Comparison of ENCODE assay signal across 1 cellular context in genomic region chr4:37826282-37827029, GRCh38.
A peak's percentile ranks its signal among the peaks of the same experiment; 100 is the strongest.
TF ChIP-seq lines count a peak whose summit lies in the region.

PGM2 (plus strand) TSS chr4:37826686; CDS start chr4:37826733, 47 bp downstream.

TF ChIP-seq in HepG2, 621 proteins besides CTCF, POLR2A, EP300 and RAD21 (continued from another document and continues in another):
- TF ChIP-seq PAXIP1 (CRISPR knock-in tag; conservative IDR thresholded peaks at IDR 0.05) (peak; percentile 47; the same call in 1 of the 2 replicates), ZNF775 (CRISPR knock-in tag; IDR thresholded peaks at IDR 0.05; ENCODE audit: borderline replicate concordance) (peak; percentile 65; the same call in 1 of the 2 replicates), HIVEP1 (CRISPR knock-in tag; IDR thresholded peaks at IDR 0.05) (peak; percentile 76), CREBL2 (CRISPR knock-in tag; IDR thresholded peaks at IDR 0.05; ENCODE audit: borderline replicate concordance) (no peak; the same call in 1 of the 2 replicates), DMTF1 (CRISPR knock-in tag; IDR thresholded peaks at IDR 0.05) (no peak), PTBP1 (IDR thresholded peaks at IDR 0.05; ENCODE audit: low read depth, low read length, poor library complexity, severe bottlenecking) (no peak), HINFP (CRISPR knock-in tag; IDR thresholded peaks at IDR 0.05; ENCODE audit: low read depth) (peak; percentile 81), ZBTB26 (CRISPR knock-in tag; IDR thresholded peaks at IDR 0.05; ENCODE audit: borderline replicate concordance) (no peak), MZF1 (CRISPR knock-in tag; IDR thresholded peaks at IDR 0.05; ENCODE audit: borderline replicate concordance) (no peak), PREB (CRISPR knock-in tag; IDR thresholded peaks at IDR 0.05) (no peak), AKAP8 (CRISPR knock-in tag; IDR thresholded peaks at IDR 0.05) (no peak), SKIL (CRISPR knock-in tag; IDR thresholded peaks at IDR 0.05; ENCODE audit: borderline replicate concordance) (no peak; the same call in 1 of the 2 replicates), FOSL2 (CRISPR knock-in tag; IDR thresholded peaks at IDR 0.05) (no peak; the same call in 1 of the 2 replicates), IRF1 (CRISPR knock-in tag; IDR thresholded peaks at IDR 0.05; ENCODE audit: low read depth) (0 out of 2 replicates have a peak, but pooled peaks have one; percentile 23), LBX2 (CRISPR knock-in tag; IDR thresholded peaks at IDR 0.05; ENCODE audit: borderline replicate concordance) (no peak; the same call in 1 of the 2 replicates), ZNF639 (CRISPR knock-in tag; conservative IDR thresholded peaks at IDR 0.05) (no peak), GPN1 (CRISPR knock-in tag; IDR thresholded peaks at IDR 0.05; ENCODE audit: borderline replicate concordance) (no peak), ADNP (CRISPR knock-in tag; IDR thresholded peaks at IDR 0.05) (no peak), ZIK1 (CRISPR knock-in tag; IDR thresholded peaks at IDR 0.05; ENCODE audit: borderline replicate concordance, low read depth) (no peak), PCBP2 (optimal IDR thresholded peaks at IDR 0.05; ENCODE audit: low read depth, low read length, poor library complexity, severe bottlenecking) (no peak), ZNF567 (CRISPR knock-in tag; IDR thresholded peaks at IDR 0.05; ENCODE audit: borderline replicate concordance) (0 out of 2 replicates have a peak, but pooled peaks have one; percentile 75), GLMP (CRISPR knock-in tag; IDR thresholded peaks at IDR 0.05; ENCODE audit: borderline replicate concordance) (no peak), ZBTB7A (CRISPR knock-in tag; IDR thresholded peaks at IDR 0.05) (peak; percentile 70; the same call in 1 of the 2 replicates), ZNF329 (CRISPR knock-in tag; IDR thresholded peaks at IDR 0.05; ENCODE audit: low read depth) (no peak; the same call in 1 of the 2 replicates), GATA4 (IDR thresholded peaks at IDR 0.05; ENCODE audit: borderline replicate concordance, low read depth) (no peak), CEBPB (IDR thresholded peaks at IDR 0.05; ENCODE audit: borderline replicate concordance, low read depth, low read length) (no peak), ZNF432 (CRISPR knock-in tag; IDR thresholded peaks at IDR 0.05; ENCODE audit: borderline replicate concordance) (no peak), ZNF720 (CRISPR knock-in tag; IDR thresholded peaks at IDR 0.05) (no peak), SP140L (CRISPR knock-in tag; IDR thresholded peaks at IDR 0.05; ENCODE audit: borderline replicate concordance) (no peak), ZSCAN22 (CRISPR knock-in tag; IDR thresholded peaks at IDR 0.05) (peak; percentile 79), ZNF556 (CRISPR knock-in tag; IDR thresholded peaks at IDR 0.05; ENCODE audit: borderline replicate concordance) (peak; percentile 75), HNRNPL (IDR thresholded peaks at IDR 0.05; ENCODE audit: low read depth, low read length) (no peak), ZBTB8A (CRISPR knock-in tag; IDR thresholded peaks at IDR 0.05; ENCODE audit: borderline replicate concordance, low read depth) (no peak), HHEX (CRISPR knock-in tag; IDR thresholded peaks at IDR 0.05) (no peak), PRMT3 (CRISPR knock-in tag; IDR thresholded peaks at IDR 0.05; ENCODE audit: borderline replicate concordance, low read depth) (0 out of 2 replicates have a peak, but pooled peaks have one; percentile 49), POLR2AphosphoS5 (IDR thresholded peaks at IDR 0.05; ENCODE audit: low read depth, low read length) (peak; percentile 83), ZNF7 (CRISPR knock-in tag; IDR thresholded peaks at IDR 0.05) (no peak), ZHX1 (CRISPR knock-in tag; IDR thresholded peaks at IDR 0.05; ENCODE audit: low read depth) (no peak), MTF1 (CRISPR knock-in tag; IDR thresholded peaks at IDR 0.05) (no peak), CC2D1A (CRISPR knock-in tag; IDR thresholded peaks at IDR 0.05) (no peak)
